Comparison of ENCODE assay signal across 22 cellular contexts in the genomic region with DNA sequence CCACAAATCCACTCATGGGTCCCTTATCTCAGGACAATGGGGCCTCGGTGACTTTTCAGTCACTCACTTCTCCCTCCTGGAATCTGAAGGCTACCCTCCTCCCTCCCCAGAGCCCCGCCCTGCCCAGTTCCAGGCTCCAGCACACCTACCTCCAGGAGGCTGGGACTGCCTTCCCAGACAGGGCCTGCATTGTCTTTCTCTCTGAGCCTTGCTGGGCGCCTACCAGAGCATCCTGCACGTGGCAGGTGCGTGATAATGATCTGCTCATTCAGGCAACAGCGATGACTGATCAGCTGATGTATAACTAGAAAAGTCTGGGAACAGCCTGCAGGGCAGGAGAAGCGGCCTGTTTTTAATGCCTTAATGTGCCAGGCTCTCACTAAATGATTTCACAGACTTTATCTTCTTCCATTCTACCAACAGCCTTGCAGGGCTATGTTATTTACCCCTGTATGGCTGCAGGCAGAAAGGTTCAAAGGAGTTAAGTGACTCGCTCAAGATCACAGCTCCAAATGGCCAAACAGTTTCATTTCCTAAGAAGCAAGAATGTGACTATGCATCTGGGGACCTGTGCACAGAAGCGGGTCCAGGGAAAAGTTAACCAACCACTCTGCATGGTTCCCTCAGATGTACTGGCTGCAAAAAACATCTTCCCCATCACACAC. TPM values are rescaled to one million over a fixed set of nuclear protein-coding genes. Genes with fewer than 3 reads are reported as not detected.
DNase-seq lines count a peak whose midpoint lies in the region; TF ChIP-seq lines count a peak whose summit lies in the region.
"Had no signal": no experiment of that assay in that cellular context is flagged by ENCODE, and none has a peak within 500 bp of the region (broad histone marks: within the 10 kb centered on the region; RNA-seq: fewer than 3 reads in every experiment).

No MANE protein-coding gene starts in this region.

- in situ Hi-C loops in GM13976 (cut with MboI; ENCODE audit: low sequenced_read_pairs, unreplicated experiment), result loop anchor here (25.0 kb wide), 1 partner anchor 677 kb away; no protein-coding TSS in a partner anchor

- peak overlapping the region; percentile 33 for H3K27ac Mint-ChIP-seq in activated T-cell treated with anti-CD3 and anti-CD28 coated beads, Interleukin-2, amount 50 U/mL, for 24 hours
- H3K27ac Mint-ChIP-seq in type B pancreatic cell, result peak overlapping the region; percentile 20
- H3K27ac Mint-ChIP-seq: activated CD8-positive, alpha-beta memory T cell treated with anti-CD3 and anti-CD28 coated beads, Interleukin-2, amount 10 ng/mL, durations not matched to agents 7 days and 5 days; T-helper 1 cell treated with Interleukin-12 subunit alpha and Interleukin-12 subunit beta and Interleukin-4 antibody, amounts not matched to agents 30 μg/mL and 1 μg/mL, for 36 hours; WTC11 had no signal

- no peak overlapping the region for H3K4me3 Mint-ChIP-seq in activated T-cell treated with anti-CD3 and anti-CD28 coated beads, Interleukin-2, amount 50 U/mL, for 24 hours
- no peak overlapping the region for H3K4me3 Mint-ChIP-seq in type B pancreatic cell
- H3K4me3 Mint-ChIP-seq: activated CD8-positive, alpha-beta memory T cell treated with anti-CD3 and anti-CD28 coated beads, Interleukin-2, amount 10 ng/mL, durations not matched to agents 7 days and 5 days; T-helper 1 cell treated with Interleukin-12 subunit alpha and Interleukin-12 subunit beta and Interleukin-4 antibody, amounts not matched to agents 30 μg/mL and 1 μg/mL, for 36 hours; WTC11 had no signal

- no peaks in the 10 kb centered on the region for H3K36me3 Mint-ChIP-seq in activated T-cell treated with anti-CD3 and anti-CD28 coated beads, Interleukin-2, amount 50 U/mL, for 24 hours (ENCODE audit: low read depth)
- H3K36me3 Mint-ChIP-seq in type B pancreatic cell, result no peaks in the 10 kb centered on the region
- H3K36me3 Mint-ChIP-seq: activated CD8-positive, alpha-beta memory T cell treated with anti-CD3 and anti-CD28 coated beads, Interleukin-2, amount 10 ng/mL, durations not matched to agents 7 days and 5 days; WTC11 had no signal

- no peaks in the 10 kb centered on the region for H3K27me3 Mint-ChIP-seq in activated T-cell treated with anti-CD3 and anti-CD28 coated beads, Interleukin-2, amount 50 U/mL, for 24 hours
- peaks cover 28% of the 10 kb centered on the region for H3K27me3 Mint-ChIP-seq in type B pancreatic cell
- H3K27me3 Mint-ChIP-seq: CD4-positive, alpha-beta memory T cell had no signal

- TF ChIP-seq CTCF in type B pancreatic cell (conservative IDR thresholded peaks at IDR 0.05), result no peak
- TF ChIP-seq CTCF in GM13976 (IDR thresholded peaks at IDR 0.05; ENCODE audit: borderline replicate concordance, control extremely low read depth, extremely low read depth, insufficient read depth, missing control alignments), result no peak

- no peaks in the 10 kb centered on the region for H3K9me3 Mint-ChIP-seq in activated T-cell treated with anti-CD3 and anti-CD28 coated beads, Interleukin-2, amount 50 U/mL, for 24 hours
- no peaks in the 10 kb centered on the region for H3K9me3 Mint-ChIP-seq in type B pancreatic cell
- H3K9me3 Mint-ChIP-seq: CD4-positive, alpha-beta memory T cell; T-helper 1 cell treated with Interleukin-12 subunit alpha and Interleukin-12 subunit beta and Interleukin-4 antibody, amounts not matched to agents 30 μg/mL and 1 μg/mL, for 36 hours; WTC11 had no signal

- H3K4me1 Mint-ChIP-seq in activated T-cell treated with anti-CD3 and anti-CD28 coated beads, Interleukin-2, amount 50 U/mL, for 24 hours (ENCODE audit: low read depth), result peaks cover 76% of the 10 kb centered on the region
- peaks cover 22% of the 10 kb centered on the region for H3K4me1 Mint-ChIP-seq in type B pancreatic cell (ENCODE audit: unreplicated experiment)

- peak; percentile 42 for DNase-seq in activated T-cell treated with anti-CD3 and anti-CD28 coated beads, Interleukin-2, amount 50 U/mL, for 24 hours
- DNase-seq in activated T-cell treated with anti-CD3 and anti-CD28 coated beads, Interleukin-2, amount 50 U/mL, for 1 hour, result no peak
- peak; percentile 47 for DNase-seq in NCI-H526 treated with DMSO at 0.1 percent for 48 hours (lab: John Stamatoyannopoulos, UW)
- DNase-seq in foreskin melanocyte, result peak; percentile 7
- DNase-seq in type B pancreatic cell (ENCODE audit: extremely low spot score, unreplicated experiment), result no peak
- no peak for DNase-seq in COR-L47 (lab: John Stamatoyannopoulos, UW)
- no peak for DNase-seq in GM13976 (ENCODE audit: low spot score)
- DNase-seq: activated CD8-positive, alpha-beta memory T cell treated with anti-CD3 and anti-CD28 coated beads, Interleukin-2, amount 10 ng/mL, durations not matched to agents 7 days and 5 days; activated effector memory CD4-positive, alpha-beta T cell treated with Interleukin-2 at 50 U/mL for 16 hours; CD4-positive, alpha-beta memory T cell; DMS79 treated with DMSO at 0.1 percent for 48 hours; dorsolateral prefrontal cortex; gastrocnemius medialis; HCEC 1CT; Kasumi-1; midbrain; NCI-H1436 treated with DMSO at 0.1 percent for 48 hours; NCI-H345; stimulated activated CD4-positive, alpha-beta T cell treated with anti-CD3 and anti-CD28 coated beads, Interleukin-12 subunit alpha, Interleukin-12 subunit beta, amount 100 ng/mL, for 4 hours; stimulated activated CD8-positive, alpha-beta memory T cell treated with anti-CD3 and anti-CD28 coated beads, Interleukin-4, amount 100 ng/mL, for 48 hours had no signal

RNA-seq across cellular contexts. Expression of a gene that starts 6.3 kb away (rescaled TPM):
- 18.3 and 23.1 TPM in 2 replicates for total RNA-seq in type B pancreatic cell (ENCODE audit: low replicate concordance)

Comparison
In these comparisons a context has a peak if more than half of its experiments do, and no peak if none do; other contexts are left out.
1. DNase-seq: peak in activated T-cell treated with anti-CD3 and anti-CD28 coated beads, Interleukin-2, amount 50 U/mL, for 24 hours (single experiment), NCI-H526 treated with DMSO at 0.1 percent for 48 hours (single experiment) and foreskin melanocyte (single experiment); none in activated T-cell treated with anti-CD3 and anti-CD28 coated beads, Interleukin-2, amount 50 U/mL, for 1 hour (single experiment), type B pancreatic cell (single experiment), COR-L47 (single experiment) and GM13976 (single experiment).